In the genomic region with DNA sequence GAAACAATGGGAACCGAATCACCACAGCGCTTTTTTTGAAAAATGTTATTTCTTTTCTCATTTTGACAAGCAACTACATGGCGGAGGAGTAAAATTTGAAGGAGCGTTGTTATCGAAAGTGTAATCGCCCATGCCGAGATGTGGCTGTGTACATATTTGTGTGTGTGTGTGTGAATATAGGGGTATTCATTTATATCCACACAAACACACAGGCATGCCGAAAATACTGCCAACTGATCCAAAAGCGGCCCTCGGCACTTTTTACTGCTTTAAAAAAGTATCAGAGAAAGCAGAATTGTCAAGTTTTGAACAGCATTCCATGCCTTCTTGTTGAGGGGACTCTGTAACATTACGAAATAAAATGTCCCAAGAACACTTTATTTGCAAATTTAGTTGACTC, we compare ENCODE assay signal across 1 cellular context.
TF ChIP-seq lines count a peak whose summit lies in the region.

No MANE protein-coding gene starts in this region.

TF ChIP-seq in GM23338, 12 proteins besides CTCF, POLR2A, EP300 and RAD21 (continued from another document):
- TF ChIP-seq, protein P1, sequence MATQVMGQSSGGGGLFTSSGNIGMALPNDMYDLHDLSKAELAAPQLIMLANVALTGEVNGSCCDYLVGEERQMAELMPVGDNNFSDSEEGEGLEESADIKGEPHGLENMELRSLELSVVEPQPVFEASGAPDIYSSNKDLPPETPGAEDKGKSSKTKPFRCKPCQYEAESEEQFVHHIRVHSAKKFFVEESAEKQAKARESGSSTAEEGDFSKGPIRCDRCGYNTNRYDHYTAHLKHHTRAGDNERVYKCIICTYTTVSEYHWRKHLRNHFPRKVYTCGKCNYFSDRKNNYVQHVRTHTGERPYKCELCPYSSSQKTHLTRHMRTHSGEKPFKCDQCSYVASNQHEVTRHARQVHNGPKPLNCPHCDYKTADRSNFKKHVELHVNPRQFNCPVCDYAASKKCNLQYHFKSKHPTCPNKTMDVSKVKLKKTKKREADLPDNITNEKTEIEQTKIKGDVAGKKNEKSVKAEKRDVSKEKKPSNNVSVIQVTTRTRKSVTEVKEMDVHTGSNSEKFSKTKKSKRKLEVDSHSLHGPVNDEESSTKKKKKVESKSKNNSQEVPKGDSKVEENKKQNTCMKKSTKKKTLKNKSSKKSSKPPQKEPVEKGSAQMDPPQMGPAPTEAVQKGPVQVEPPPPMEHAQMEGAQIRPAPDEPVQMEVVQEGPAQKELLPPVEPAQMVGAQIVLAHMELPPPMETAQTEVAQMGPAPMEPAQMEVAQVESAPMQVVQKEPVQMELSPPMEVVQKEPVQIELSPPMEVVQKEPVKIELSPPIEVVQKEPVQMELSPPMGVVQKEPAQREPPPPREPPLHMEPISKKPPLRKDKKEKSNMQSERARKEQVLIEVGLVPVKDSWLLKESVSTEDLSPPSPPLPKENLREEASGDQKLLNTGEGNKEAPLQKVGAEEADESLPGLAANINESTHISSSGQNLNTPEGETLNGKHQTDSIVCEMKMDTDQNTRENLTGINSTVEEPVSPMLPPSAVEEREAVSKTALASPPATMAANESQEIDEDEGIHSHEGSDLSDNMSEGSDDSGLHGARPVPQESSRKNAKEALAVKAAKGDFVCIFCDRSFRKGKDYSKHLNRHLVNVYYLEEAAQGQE (IDR thresholded peaks at IDR 0.05; ENCODE audit: unreplicated experiment): no peak
- no peak for TF ChIP-seq ZNF331 (CRISPR knock-in tag; IDR thresholded peaks at IDR 0.05; ENCODE audit: low read depth)
- no peak for TF ChIP-seq EZH2 (IDR thresholded peaks at IDR 0.05; ENCODE audit: low read depth, unreplicated experiment)
